In the genomic region with DNA sequence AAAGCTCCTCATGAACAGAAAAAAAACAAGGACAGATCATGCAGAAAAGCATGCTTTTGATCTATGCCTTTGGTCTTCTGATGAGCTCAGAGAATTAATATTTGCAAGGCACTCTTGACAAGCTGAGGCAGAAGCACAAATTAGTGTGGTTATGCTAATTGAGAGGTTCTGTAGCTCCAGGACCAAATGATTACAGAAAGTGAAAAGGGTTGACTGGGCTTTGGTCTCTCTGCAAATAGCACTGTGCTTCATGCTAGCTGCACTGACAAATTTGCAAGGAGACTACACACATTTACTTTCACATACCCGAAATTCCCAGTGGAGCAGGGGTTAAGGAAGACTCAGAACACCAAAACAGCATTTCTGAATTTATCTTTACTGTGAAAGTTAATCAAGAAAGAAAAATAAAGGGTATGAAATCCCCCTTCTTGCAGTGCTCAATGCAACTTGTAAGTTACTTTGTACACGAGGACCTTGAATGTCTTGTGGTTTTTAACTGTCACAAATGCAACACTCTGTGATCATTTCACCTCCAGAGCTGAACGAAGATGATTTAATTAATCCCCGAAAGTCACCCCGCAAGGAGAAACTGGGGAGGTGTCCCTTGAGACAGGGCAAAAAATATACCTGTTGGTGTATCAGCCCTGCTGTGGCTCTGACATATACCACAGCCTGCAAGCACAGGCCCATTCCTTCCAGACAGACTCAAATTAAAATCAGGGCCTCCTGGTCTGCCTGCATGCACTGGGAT, we compare ENCODE assay signal across 9 cellular contexts. TPM values are rescaled to one million over a fixed set of nuclear protein-coding genes. Genes with fewer than 3 reads are reported as not detected.
DNase-seq lines count a peak whose midpoint lies in the region; ATAC-seq and TF ChIP-seq lines count a peak whose summit lies in the region.
"Had no signal": no experiment of that assay in that cellular context is flagged by ENCODE, and none has a peak within 500 bp of the region (broad histone marks: within the 10 kb centered on the region; RNA-seq: fewer than 3 reads in every experiment).

No MANE protein-coding gene starts in this region.

- peak overlapping the region; percentile 23 to 40 for H3K4me3 ChIP-seq in CD4-positive, alpha-beta memory T cell (ENCODE audit: low read length in 2 of 2)
- H3K4me3 ChIP-seq in mesenchymal stem cell (ENCODE audit: insufficient read depth in 1 of 2, low read depth in 1 of 2, low read length in 2 of 2), result peak overlapping the region in 1 of 2 experiments; percentile 6
- no peak overlapping the region for H3K4me3 ChIP-seq in coronary artery
- H3K4me3 ChIP-seq in HAP-1, result no peak overlapping the region
- H3K4me3 ChIP-seq: SJSA1 had no signal

- in situ Hi-C loops in HAP-1 (cut with MboI; ENCODE audit: low sequenced_read_pairs), result no loop called here

- peak overlapping the region; percentile 38 for H3K9ac ChIP-seq in mesenchymal stem cell (ENCODE audit: low read length)

- no peak overlapping the region for H2BK12ac ChIP-seq in mesenchymal stem cell (ENCODE audit: low read length in 2 of 2)

- intact Hi-C loops in CD4-positive, alpha-beta memory T cell (cut with micrococcal nuclease), result loop anchor here (1.0 to 2.0 kb wide), 3 partner anchors 8 to 49 kb away; no protein-coding TSS in a partner anchor

- H2AK5ac ChIP-seq in mesenchymal stem cell (ENCODE audit: low read length, severe bottlenecking), result no peak overlapping the region

- peak in 2 of 5 donors; percentile 24 to 26 for DNase-seq in CD4-positive, alpha-beta memory T cell
- DNase-seq in HFFc6 (no peak), mesenchymal stem cell (no peak), coronary artery (ENCODE audit: low spot score) (no peak), HAP-1 (ENCODE audit: low spot score in 2 of 2) (no peak)
- DNase-seq in activated naive CD4-positive, alpha-beta T cell treated with anti-CD3 and anti-CD28 coated beads, Interleukin-2, amount 50 U/mL, for 72 hours (ENCODE audit: low spot score in 2 of 2), result peak in 1 of 2 donors; percentile 23

- no peak overlapping the region for H2BK120ac ChIP-seq in mesenchymal stem cell (ENCODE audit: low read depth, low read length)

- peaks cover 97% of the 10 kb centered on the region for H3K4me1 ChIP-seq in CD4-positive, alpha-beta memory T cell (ENCODE audit: insufficient read depth, low read length)
- H3K4me1 ChIP-seq in mesenchymal stem cell (ENCODE audit: control insufficient read depth, insufficient read depth, low read depth, low read length), result peaks cover 25% of the 10 kb centered on the region
- no peaks in the 10 kb centered on the region; the same call in 1 of the 2 replicates for H3K4me1 ChIP-seq in HAP-1

- peak overlapping the region; percentile 89 to 99 (median 97) for H3K27ac Mint-ChIP-seq in CD4-positive, alpha-beta memory T cell
- H3K27ac Mint-ChIP-seq in HFFc6, result peak overlapping the region; percentile 70
- H3K27ac Mint-ChIP-seq in activated naive CD4-positive, alpha-beta T cell treated with anti-CD3 and anti-CD28 coated beads, Interleukin-2, amount 50 U/mL, for 72 hours, result peak overlapping the region; percentile 89 to 96

- no peak overlapping the region for H2AFZ ChIP-seq in mesenchymal stem cell (ENCODE audit: low read depth, low read length)

- POLR2A ChIA-PET in CD4-positive, alpha-beta memory T cell (lab: Charles Lee; ENCODE audit: partially characterized antibody), result interaction anchor here (0.9 to 19.6 kb wide), 20 partner anchors 9 to 355 kb away, joined by 3 to 692 read pairs (median 6); no protein-coding TSS in a partner anchor

- H3K4me2 ChIP-seq in mesenchymal stem cell (ENCODE audit: low read length, poor library complexity, severe bottlenecking), result no peak overlapping the region

- peaks cover 72 to 97% (median 84%) of the 10 kb centered on the region in 4 donors for H3K4me1 Mint-ChIP-seq in CD4-positive, alpha-beta memory T cell
- peaks cover 50% of the 10 kb centered on the region for H3K4me1 Mint-ChIP-seq in HFFc6 (ENCODE audit: low read depth)

- no peaks in the 10 kb centered on the region for H3K9me3 Mint-ChIP-seq in CD4-positive, alpha-beta memory T cell
- H3K9me3 Mint-ChIP-seq in HFFc6, result no peaks in the 10 kb centered on the region
- H3K9me3 Mint-ChIP-seq in activated naive CD4-positive, alpha-beta T cell treated with anti-CD3 and anti-CD28 coated beads, Interleukin-2, amount 50 U/mL, for 72 hours, result no peaks in the 10 kb centered on the region

- H3K23ac ChIP-seq in mesenchymal stem cell (ENCODE audit: low read length in 2 of 2), result no peak overlapping the region

- H3K36me3 ChIP-seq in CD4-positive, alpha-beta memory T cell (ENCODE audit: insufficient read depth, low read length), result no peaks in the 10 kb centered on the region
- H3K36me3 ChIP-seq in mesenchymal stem cell (ENCODE audit: control insufficient read depth in 1 of 2, insufficient read depth in 2 of 2, low read depth in 1 of 2, low read length in 2 of 2) (no peaks in the 10 kb centered on the region), HAP-1 (replicated peaks) (peaks cover 3% of the 10 kb centered on the region)
- H3K36me3 ChIP-seq: SJSA1 had no signal

- H3K14ac ChIP-seq in mesenchymal stem cell (ENCODE audit: low read length in 2 of 2), result no peak overlapping the region

- no peak overlapping the region for H4K91ac ChIP-seq in mesenchymal stem cell (ENCODE audit: low read length)

- H3K4ac ChIP-seq in mesenchymal stem cell (ENCODE audit: low read depth in 1 of 2, low read length in 2 of 2), result peak overlapping the region in 1 of 2 experiments; percentile 19

- H3K27me3 Mint-ChIP-seq in CD4-positive, alpha-beta memory T cell, result no peaks in the 10 kb centered on the region
- H3K27me3 Mint-ChIP-seq in HFFc6 (ENCODE audit: insufficient read depth), result peaks cover 1% of the 10 kb centered on the region; the same call in 1 of the 2 replicates

- peaks cover 27% of the 10 kb centered on the region for H3K79me1 ChIP-seq in mesenchymal stem cell (replicated peaks; ENCODE audit: low read length, poor library complexity, severe bottlenecking)

- WGBS in mesenchymal stem cell, result 83% methylated on average over 4 of the region's 5 CpGs

- no peak overlapping the region for H2BK5ac ChIP-seq in mesenchymal stem cell (ENCODE audit: low read depth, low read length, poor library complexity, severe bottlenecking)

- peak overlapping the region; percentile 6 to 29 for H3K18ac ChIP-seq in mesenchymal stem cell (ENCODE audit: low read depth in 1 of 2, low read length in 2 of 2)

- peaks cover 4 to 17% of the 10 kb centered on the region in 2 donors for H3K36me3 Mint-ChIP-seq in CD4-positive, alpha-beta memory T cell
- H3K36me3 Mint-ChIP-seq in HFFc6 (ENCODE audit: low read depth), result peaks cover 6% of the 10 kb centered on the region; the same call in 1 of the 2 replicates
- H3K36me3 Mint-ChIP-seq in activated naive CD4-positive, alpha-beta T cell treated with anti-CD3 and anti-CD28 coated beads, Interleukin-2, amount 50 U/mL, for 72 hours, result peaks cover 0 to 9% of the 10 kb centered on the region in 2 donors

- peak overlapping the region; percentile 99 for H3K27ac ChIP-seq in CD4-positive, alpha-beta memory T cell (ENCODE audit: low read depth, low read length)
- peak overlapping the region; percentile 28 for H3K27ac ChIP-seq in mesenchymal stem cell (ENCODE audit: low read length, poor library complexity, severe bottlenecking)
- peak overlapping the region in 1 of 2 donors; percentile 44 for H3K27ac ChIP-seq in coronary artery
- H3K27ac ChIP-seq: SJSA1 had no signal

- H4K8ac ChIP-seq in mesenchymal stem cell (ENCODE audit: low read length), result no peak overlapping the region

- no peak for TF ChIP-seq CTCF in HFFc6 (IDR thresholded peaks at IDR 0.05)
- TF ChIP-seq CTCF in coronary artery (IDR thresholded peaks at IDR 0.05), result no peak

- CTCF ChIA-PET in CD4-positive, alpha-beta memory T cell (lab: Charles Lee; ENCODE audit: partially characterized antibody), result interaction anchor here (0.6 to 5.6 kb wide), 10 partner anchors 8 to 59 kb away, joined by 3 to 28 read pairs (median 5); a partner anchor contains a TSS

- H3K4me3 Mint-ChIP-seq in CD4-positive, alpha-beta memory T cell, result peak overlapping the region; percentile 74 to 90 (median 82)
- peak overlapping the region; percentile 23 for H3K4me3 Mint-ChIP-seq in HFFc6

- no peak overlapping the region for H2BK15ac ChIP-seq in mesenchymal stem cell (ENCODE audit: low read depth, poor library complexity, severe bottlenecking)

- ATAC-seq in activated naive CD4-positive, alpha-beta T cell treated with anti-CD3 and anti-CD28 coated beads, Interleukin-2, amount 50 U/mL, for 72 hours, result peak; percentile 3 to 29
- ATAC-seq in HG03469 (IDR thresholded peaks at IDR 0.05; ENCODE audit: unreplicated experiment), result no peak
- ATAC-seq in HG02870 (IDR thresholded peaks at IDR 0.05; ENCODE audit: unreplicated experiment), result no peak

- H3K9me3 ChIP-seq in CD4-positive, alpha-beta memory T cell (ENCODE audit: control insufficient read depth in 1 of 2, low read length in 2 of 2), result no peaks in the 10 kb centered on the region
- no peaks in the 10 kb centered on the region for H3K9me3 ChIP-seq in mesenchymal stem cell (ENCODE audit: control insufficient read depth, low read length)
- no peaks in the 10 kb centered on the region; the same call in 1 of the 2 replicates for H3K9me3 ChIP-seq in HAP-1
- H3K9me3 ChIP-seq: SJSA1 had no signal

- H3K27me3 ChIP-seq in CD4-positive, alpha-beta memory T cell (ENCODE audit: insufficient read depth, low read length), result no peaks in the 10 kb centered on the region
- no peaks in the 10 kb centered on the region for H3K27me3 ChIP-seq in mesenchymal stem cell (ENCODE audit: control insufficient read depth in 1 of 2, insufficient read depth in 1 of 2, low read length in 2 of 2)
- H3K27me3 ChIP-seq in HAP-1 (ENCODE audit: low read depth), result no peaks in the 10 kb centered on the region
- H3K27me3 ChIP-seq: SJSA1 had no signal

RNA-seq across cellular contexts. Expression of a gene that starts 11.9 kb away (rescaled TPM):
- 100 to 1,000 TPM; 129 to 149 TPM for total RNA-seq in CD4-positive, alpha-beta memory T cell
- polyA plus RNA-seq in CD4-positive, alpha-beta memory T cell, result 10 to 100 TPM in 1 of 2 donors, 1 to 10 TPM in 1; 1.5 to 23.0 TPM
- total RNA-seq in HFFc6 (2021; fragmentation: NEBNext Ultra II Directional; extraction: Animal tissue kit (Norgen Biotek cat#: 25700)), result 10 to 100 TPM; 38.6 to 46.6 (median 42.3) TPM
- 100 to 1,000 TPM in 1 of 2 donors, 10 to 100 TPM in 1; 45.8 to 105 TPM for total RNA-seq in activated naive CD4-positive, alpha-beta T cell treated with anti-CD3 and anti-CD28 coated beads, Interleukin-2, amount 50 U/mL, for 72 hours
- 27.5 TPM for polyA plus RNA-seq in mesenchymal stem cell (2013, experiment 1 of 2)
- 26.0 TPM for polyA plus RNA-seq in mesenchymal stem cell (2013, experiment 2 of 2)

Comparison
In these comparisons a context has a peak if more than half of its experiments do, and no peak if none do; other contexts are left out.
1. H3K4me3 ChIP-seq: peak in CD4-positive, alpha-beta memory T cell (2 of 2); none in coronary artery (single experiment) and HAP-1 (single experiment).
2. ATAC-seq: peak in activated naive CD4-positive, alpha-beta T cell treated with anti-CD3 and anti-CD28 coated beads, Interleukin-2, amount 50 U/mL, for 72 hours (2 of 2); none in HG03469 (single experiment) and HG02870 (single experiment).
3. Peak in every context shown above with its lines, with median percentiles within 50 percentile points of each other: H3K27ac Mint-ChIP-seq.